Comparison of ENCODE assay signal across 8 cellular contexts in genomic region chr19:52691215-52691610, GRCh38. TPM values are rescaled to one million over a fixed set of nuclear protein-coding genes. Genes with fewer than 3 reads are reported as not detected.
A peak's percentile ranks its signal among the peaks of the same experiment; 100 is the strongest.
DNase-seq lines count a peak whose midpoint lies in the region; ATAC-seq and TF ChIP-seq lines count a peak whose summit lies in the region.

No MANE protein-coding gene starts in this region.

- peak overlapping the region; percentile 84 for H3K4me3 Mint-ChIP-seq in natural killer cell treated with Interleukin-12 subunit alpha and Interleukin-12 subunit beta and Interleukin-15 and Interleukin-18, amount 100 ng/mL, for 72 hours

- DNase-seq in AG04449 (ENCODE audit: low read depth, low spot score): no peak
- DNase-seq in NB4 (ENCODE audit: low read depth): no peak
- no peak for DNase-seq in coronary artery (ENCODE audit: low spot score)
- DNase-seq in natural killer cell treated with Interleukin-12 subunit alpha and Interleukin-12 subunit beta and Interleukin-15 and Interleukin-18, amount 100 ng/mL, for 72 hours (ENCODE audit: low spot score): no peak
- DNase-seq in NCI-H187 treated with DMSO at 0.1 percent for 48 hours (lab: John Stamatoyannopoulos, UW): no peak
- no peak for DNase-seq in GM20000 (ENCODE audit: low spot score)

- H3K27ac Mint-ChIP-seq in natural killer cell treated with Interleukin-12 subunit alpha and Interleukin-12 subunit beta and Interleukin-15 and Interleukin-18, amount 100 ng/mL, for 72 hours: peak overlapping the region; percentile 56 to 93

- CTCF ChIA-PET in AG04449 (lab: Yijun Ruan, JAX): no interaction called here

- no peak for ATAC-seq in natural killer cell treated with Interleukin-12 subunit alpha and Interleukin-12 subunit beta and Interleukin-15 and Interleukin-18, amount 100 ng/mL, for 72 hours
- no peak for ATAC-seq in HG02571 (IDR thresholded peaks at IDR 0.05; ENCODE audit: unreplicated experiment)
- ATAC-seq in HG02884 (IDR thresholded peaks at IDR 0.05; ENCODE audit: unreplicated experiment): no peak

- peaks cover 28 to 31% of the 10 kb centered on the region in 2 donors for H3K4me1 Mint-ChIP-seq in natural killer cell treated with Interleukin-12 subunit alpha and Interleukin-12 subunit beta and Interleukin-15 and Interleukin-18, amount 100 ng/mL, for 72 hours (ENCODE audit: low read depth in 2 of 2)

- TF ChIP-seq CTCF in AG04449 (IDR thresholded peaks at IDR 0.05; ENCODE audit: insufficient read depth, low read length, missing control alignments) (no peak), NB4 (IDR thresholded peaks at IDR 0.05; ENCODE audit: low read depth, low read length) (no peak), coronary artery (IDR thresholded peaks at IDR 0.05) (no peak), GM20000 (IDR thresholded peaks at IDR 0.05; ENCODE audit: extremely low read depth, missing control alignments) (no peak)

- H3K27me3 Mint-ChIP-seq in natural killer cell treated with Interleukin-12 subunit alpha and Interleukin-12 subunit beta and Interleukin-15 and Interleukin-18, amount 100 ng/mL, for 72 hours: no peaks in the 10 kb centered on the region

- H3K4me3 ChIP-seq in AG04449 (ENCODE audit: low read depth, low read length): peak overlapping the region; percentile 73
- H3K4me3 ChIP-seq in NB4 (ENCODE audit: low read depth, low read length): peak overlapping the region; percentile 66
- H3K4me3 ChIP-seq in coronary artery: peak overlapping the region; percentile 79

- H3K36me3 Mint-ChIP-seq in natural killer cell treated with Interleukin-12 subunit alpha and Interleukin-12 subunit beta and Interleukin-15 and Interleukin-18, amount 100 ng/mL, for 72 hours: peaks cover 15% of the 10 kb centered on the region

- peak overlapping the region; percentile 84 to 97 for H3K27ac ChIP-seq in coronary artery

- no peaks in the 10 kb centered on the region for H3K9me3 Mint-ChIP-seq in natural killer cell treated with Interleukin-12 subunit alpha and Interleukin-12 subunit beta and Interleukin-15 and Interleukin-18, amount 100 ng/mL, for 72 hours

- POLR2A ChIA-PET in AG04449 (lab: Yijun Ruan, JAX): no interaction called here

- TF ChIP-seq POLR2A in NB4 (IDR thresholded peaks at IDR 0.05; ENCODE audit: extremely low read depth, insufficient read length): no peak

RNA-seq across cellular contexts. Expression of gene ZNF611, which starts 43.6 kb away (rescaled TPM):
- 10 to 100 TPM; 39.1 to 50.7 TPM for total RNA-seq in natural killer cell treated with Interleukin-12 subunit alpha and Interleukin-12 subunit beta and Interleukin-15 and Interleukin-18, amount 100 ng/mL, for 72 hours

RNA-seq across cellular contexts. Expression of gene ZNF83, which starts 53.1 kb away (rescaled TPM):
- 10 to 100 TPM; 20.2 to 25.8 TPM for total RNA-seq in natural killer cell treated with Interleukin-12 subunit alpha and Interleukin-12 subunit beta and Interleukin-15 and Interleukin-18, amount 100 ng/mL, for 72 hours
